Comparison of ENCODE assay signal across 8 cellular contexts in genomic region chr2:205925373-205926337, GRCh38.
DNase-seq lines count a peak whose midpoint lies in the region; ATAC-seq and TF ChIP-seq lines count a peak whose summit lies in the region.

No MANE protein-coding gene starts in this region.

- WGBS in heart right ventricle, 2 donors: 13 to 16% methylated on average over 33 of the region's 33 CpGs

- peaks cover 34% of the 10 kb centered on the region for H3K27me3 Mint-ChIP-seq in activated naive CD8-positive, alpha-beta T cell
- H3K27me3 Mint-ChIP-seq in progenitor cell of endocrine pancreas: peaks cover 40% of the 10 kb centered on the region

- H3K27ac ChIP-seq in heart right ventricle (peak overlapping the region in 1 of 10 donors; percentile 55), uterus (peak overlapping the region; percentile 77 to 79)

- H3K4me1 Mint-ChIP-seq in activated naive CD8-positive, alpha-beta T cell (ENCODE audit: low read depth): peaks cover 8% of the 10 kb centered on the region
- H3K4me1 Mint-ChIP-seq in progenitor cell of endocrine pancreas (ENCODE audit: low read depth): peaks cover 18% of the 10 kb centered on the region

- peak; percentile 81 to 98 (median 95) for TF ChIP-seq CTCF in heart right ventricle (IDR thresholded peaks at IDR 0.05)
- TF ChIP-seq CTCF in progenitor cell of endocrine pancreas (IDR thresholded peaks at IDR 0.05; ENCODE audit: unreplicated experiment): peak; percentile 98
- peak; percentile 89 to 96 (median 90) for TF ChIP-seq CTCF in uterus (IDR thresholded peaks at IDR 0.05)

- peak overlapping the region; percentile 48 for H3K4me3 Mint-ChIP-seq in activated naive CD8-positive, alpha-beta T cell
- H3K4me3 Mint-ChIP-seq in progenitor cell of endocrine pancreas (ENCODE audit: low read depth): no peak overlapping the region

- H3K27ac Mint-ChIP-seq in activated naive CD8-positive, alpha-beta T cell: no peak overlapping the region
- no peak overlapping the region for H3K27ac Mint-ChIP-seq in progenitor cell of endocrine pancreas

- no peak for TF ChIP-seq POLR2A in uterus (IDR thresholded peaks at IDR 0.05)

- intact Hi-C loops in heart right ventricle (cut with DNase I) (loop anchor here in 9 of 10 donors (2.0 to 10.0 kb wide), 11 partner anchors 151 to 1778 kb away; partner anchors contain the start of gene NRP2 (in 1 of the 9)), uterus (cut with DNase I; ENCODE audit: low total_unique reads) (no loop called here)

- H3K4me3 ChIP-seq in Jurkat, Clone E6-1 (ENCODE audit: low read length): no peak overlapping the region
- peak overlapping the region in 6 of 10 donors; percentile 9 to 41 (median 26) for H3K4me3 ChIP-seq in heart right ventricle
- H3K4me3 ChIP-seq in uterus: peak overlapping the region; percentile 22 to 31

- H3K27me3 ChIP-seq in heart right ventricle (peaks cover 0 to 47% (median 24%) of the 10 kb centered on the region in 7 donors), uterus (no peaks in the 10 kb centered on the region)

- H3K9me3 Mint-ChIP-seq in activated naive CD8-positive, alpha-beta T cell (ENCODE audit: low read depth): no peaks in the 10 kb centered on the region
- H3K9me3 Mint-ChIP-seq in progenitor cell of endocrine pancreas (ENCODE audit: low read depth): no peaks in the 10 kb centered on the region

- DNase-seq in Daoy (ENCODE audit: low read depth): peak; percentile 78
- DNase-seq in Jurkat, Clone E6-1 (ENCODE audit: low read depth, low spot score): peak; percentile 14
- peak; percentile 75 to 82 for DNase-seq in heart right ventricle
- peak; percentile 69 for DNase-seq in progenitor cell of endocrine pancreas (ENCODE audit: low spot score, unreplicated experiment)
- peak; percentile 77 to 88 for DNase-seq in uterus

- H3K36me3 ChIP-seq in heart right ventricle: no peaks in the 10 kb centered on the region
- no peaks in the 10 kb centered on the region for H3K36me3 ChIP-seq in uterus

- ATAC-seq in GM21717 (IDR thresholded peaks at IDR 0.05; ENCODE audit: unreplicated experiment) (peak; percentile 87), SK-N-SH treated with all-trans-retinoic acid at 6 μM for 48 hours (peak; percentile 99), heart right ventricle (peak; percentile 88 to 97 (median 92))

- H3K4me1 ChIP-seq in heart right ventricle (peaks cover 1 to 24% (median 13%) of the 10 kb centered on the region in 9 donors), uterus (no peaks in the 10 kb centered on the region)

- no peaks in the 10 kb centered on the region for H3K36me3 Mint-ChIP-seq in activated naive CD8-positive, alpha-beta T cell
- no peaks in the 10 kb centered on the region for H3K36me3 Mint-ChIP-seq in progenitor cell of endocrine pancreas (ENCODE audit: insufficient read depth)

- H3K9me3 ChIP-seq in heart right ventricle (no peaks in the 10 kb centered on the region), uterus (no peaks in the 10 kb centered on the region)

TF ChIP-seq in SK-N-SH treated with all-trans-retinoic acid at 6 μM for 48 hours, 23 proteins besides CTCF, POLR2A, EP300 and RAD21:
- TF ChIP-seq ZNF8 (CRISPR knock-in tag; IDR thresholded peaks at IDR 0.05) (no peak), POU6F1 (CRISPR knock-in tag; IDR thresholded peaks at IDR 0.05; ENCODE audit: borderline replicate concordance, low read depth) (no peak), ZFP3 (CRISPR knock-in tag; IDR thresholded peaks at IDR 0.05) (no peak), BACH2 (CRISPR knock-in tag; IDR thresholded peaks at IDR 0.05; ENCODE audit: borderline replicate concordance) (no peak), CSDC2 (CRISPR knock-in tag; IDR thresholded peaks at IDR 0.05) (no peak), RARB (CRISPR knock-in tag; IDR thresholded peaks at IDR 0.05) (no peak), ZFP30 (CRISPR knock-in tag; IDR thresholded peaks at IDR 0.05) (no peak)
- TF ChIP-seq, protein P1, sequence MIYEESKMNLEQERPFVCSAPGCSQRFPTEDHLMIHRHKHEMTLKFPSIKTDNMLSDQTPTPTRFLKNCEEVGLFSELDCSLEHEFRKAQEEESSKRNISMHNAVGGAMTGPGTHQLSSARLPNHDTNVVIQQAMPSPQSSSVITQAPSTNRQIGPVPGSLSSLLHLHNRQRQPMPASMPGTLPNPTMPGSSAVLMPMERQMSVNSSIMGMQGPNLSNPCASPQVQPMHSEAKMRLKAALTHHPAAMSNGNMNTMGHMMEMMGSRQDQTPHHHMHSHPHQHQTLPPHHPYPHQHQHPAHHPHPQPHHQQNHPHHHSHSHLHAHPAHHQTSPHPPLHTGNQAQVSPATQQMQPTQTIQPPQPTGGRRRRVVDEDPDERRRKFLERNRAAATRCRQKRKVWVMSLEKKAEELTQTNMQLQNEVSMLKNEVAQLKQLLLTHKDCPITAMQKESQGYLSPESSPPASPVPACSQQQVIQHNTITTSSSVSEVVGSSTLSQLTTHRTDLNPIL (CRISPR knock-in tag; IDR thresholded peaks at IDR 0.05; ENCODE audit: low read depth): no peak

Comparison
In these comparisons a context has a peak if more than half of its experiments do, and no peak if none do; other contexts are left out.
1. DNase-seq: peak in every context shown above with its lines; median percentile 82 in uterus; 78 in heart right ventricle; 78 in Daoy; 69 in progenitor cell of endocrine pancreas; 14 in Jurkat, Clone E6-1.